Comparison of ENCODE assay signal across 14 cellular contexts in the genomic region with DNA sequence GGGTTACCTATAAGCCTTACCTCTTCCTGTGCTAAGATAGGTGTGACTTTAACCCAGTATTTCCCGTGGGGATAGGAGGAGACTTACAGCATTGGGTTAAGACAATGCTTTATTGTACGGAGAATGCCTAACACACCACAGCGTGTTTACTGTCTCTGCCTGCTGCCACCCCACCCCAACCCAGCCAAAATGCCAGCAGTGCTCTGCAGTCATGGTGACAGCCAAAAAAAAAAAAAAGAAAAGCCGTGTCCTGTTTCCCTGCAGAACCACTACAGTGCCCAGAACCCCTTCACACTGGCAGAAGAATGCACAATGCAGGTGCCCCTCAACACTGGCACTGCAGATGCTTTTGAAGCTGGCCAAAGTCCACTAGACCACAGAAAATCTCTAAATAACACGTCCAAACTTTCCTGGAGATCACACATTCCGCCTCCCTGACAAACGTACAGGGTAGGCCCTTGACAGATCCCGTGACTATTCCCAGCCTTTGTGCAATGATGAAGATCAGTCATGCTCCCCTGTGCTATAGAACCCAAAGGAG.
DNase-seq lines count a peak whose midpoint lies in the region; ATAC-seq and TF ChIP-seq lines count a peak whose summit lies in the region.
"Had no signal": no experiment of that assay in that cellular context is flagged by ENCODE, and none has a peak within 500 bp of the region (broad histone marks: within the 10 kb centered on the region; RNA-seq: fewer than 3 reads in every experiment).

No MANE protein-coding gene starts in this region.

- ATAC-seq in activated naive CD8-positive, alpha-beta T cell treated with anti-CD3 and anti-CD28 coated beads, Interleukin-2, amount 50 U/mL, for 24 hours: no peak
- peak; percentile 37 to 47 (median 44) for ATAC-seq in right lobe of liver
- no peak for ATAC-seq in GM21367 (IDR thresholded peaks at IDR 0.05; ENCODE audit: unreplicated experiment)
- no peak for ATAC-seq in GM21526 (IDR thresholded peaks at IDR 0.05; ENCODE audit: low FRiP score, unreplicated experiment)
- ATAC-seq in GM18858 (IDR thresholded peaks at IDR 0.05; ENCODE audit: unreplicated experiment): no peak

- H3K27me3 Mint-ChIP-seq in activated naive CD4-positive, alpha-beta T cell treated with anti-CD3 and anti-CD28 coated beads, Interleukin-2, amount 50 U/mL, for 24 hours: no peaks in the 10 kb centered on the region
- no peaks in the 10 kb centered on the region for H3K27me3 Mint-ChIP-seq in activated naive CD8-positive, alpha-beta T cell treated with anti-CD3 and anti-CD28 coated beads, Interleukin-2, amount 50 U/mL, for 24 hours
- H3K27me3 Mint-ChIP-seq: B cell had no signal

- peak overlapping the region; percentile 36 for H3K4me3 Mint-ChIP-seq in activated naive CD4-positive, alpha-beta T cell treated with anti-CD3 and anti-CD28 coated beads, Interleukin-2, amount 50 U/mL, for 24 hours
- H3K4me3 Mint-ChIP-seq in activated naive CD8-positive, alpha-beta T cell treated with anti-CD3 and anti-CD28 coated beads, Interleukin-2, amount 50 U/mL, for 24 hours: no peak overlapping the region
- H3K4me3 Mint-ChIP-seq: B cell had no signal

- intact Hi-C loops in right lobe of liver (cut with DNase I) (no loop called here), thyroid gland (cut with DNase I) (no loop called here)

- TF ChIP-seq POLR2A in right lobe of liver (IDR thresholded peaks at IDR 0.05) (no peak), thyroid gland (IDR thresholded peaks at IDR 0.05) (no peak)

- H3K4me1 Mint-ChIP-seq in activated naive CD4-positive, alpha-beta T cell treated with anti-CD3 and anti-CD28 coated beads, Interleukin-2, amount 50 U/mL, for 24 hours: peaks cover 80% of the 10 kb centered on the region
- peaks cover 50% of the 10 kb centered on the region for H3K4me1 Mint-ChIP-seq in activated naive CD8-positive, alpha-beta T cell treated with anti-CD3 and anti-CD28 coated beads, Interleukin-2, amount 50 U/mL, for 24 hours

- H3K36me3 ChIP-seq in right lobe of liver (peaks cover 2 to 35% (median 13%) of the 10 kb centered on the region in 4 donors), thyroid gland (peaks cover 0 to 6% of the 10 kb centered on the region in 2 donors)

- TF ChIP-seq CTCF in right lobe of liver (IDR thresholded peaks at IDR 0.05): no peak
- no peak for TF ChIP-seq CTCF in thyroid gland (IDR thresholded peaks at IDR 0.05)

- peaks cover 0 to 9% (median 0%) of the 10 kb centered on the region in 4 donors for H3K4me1 ChIP-seq in right lobe of liver
- H3K4me1 ChIP-seq in thyroid gland: peaks cover 0 to 3% of the 10 kb centered on the region in 2 donors

- no peaks in the 10 kb centered on the region for H3K9me3 Mint-ChIP-seq in activated naive CD4-positive, alpha-beta T cell treated with anti-CD3 and anti-CD28 coated beads, Interleukin-2, amount 50 U/mL, for 24 hours
- no peaks in the 10 kb centered on the region for H3K9me3 Mint-ChIP-seq in activated naive CD8-positive, alpha-beta T cell treated with anti-CD3 and anti-CD28 coated beads, Interleukin-2, amount 50 U/mL, for 24 hours

- no peak for DNase-seq in activated naive CD4-positive, alpha-beta T cell treated with Interleukin-2 at 50 U/mL for 16 hours
- DNase-seq in activated naive CD8-positive, alpha-beta T cell treated with anti-CD3 and anti-CD28 coated beads, Interleukin-2, amount 50 U/mL, for 24 hours: no peak
- DNase-seq in right lobe of liver (no peak), thyroid gland (peak; percentile 38 to 44)
- DNase-seq: cerebellar nuclear complex, NCI-H345, sigmoid colon had no signal

- H3K27me3 ChIP-seq in right lobe of liver (no peaks in the 10 kb centered on the region), thyroid gland (no peaks in the 10 kb centered on the region)
- H3K27me3 ChIP-seq: sigmoid colon had no signal

- H3K36me3 Mint-ChIP-seq in activated naive CD4-positive, alpha-beta T cell treated with anti-CD3 and anti-CD28 coated beads, Interleukin-2, amount 50 U/mL, for 24 hours: peaks cover 27% of the 10 kb centered on the region
- H3K36me3 Mint-ChIP-seq in activated naive CD8-positive, alpha-beta T cell treated with anti-CD3 and anti-CD28 coated beads, Interleukin-2, amount 50 U/mL, for 24 hours (ENCODE audit: low read depth): peaks cover 34% of the 10 kb centered on the region

- H3K4me3 ChIP-seq in right lobe of liver (no peak overlapping the region), thyroid gland (replicated peaks in 1 of 3) (no peak overlapping the region)
- H3K4me3 ChIP-seq: lung, sigmoid colon, SK-N-MC had no signal

- peak overlapping the region; percentile 91 for H3K27ac Mint-ChIP-seq in activated naive CD4-positive, alpha-beta T cell treated with anti-CD3 and anti-CD28 coated beads, Interleukin-2, amount 50 U/mL, for 24 hours
- peak overlapping the region; percentile 47 for H3K27ac Mint-ChIP-seq in activated naive CD8-positive, alpha-beta T cell treated with anti-CD3 and anti-CD28 coated beads, Interleukin-2, amount 50 U/mL, for 24 hours
- H3K27ac Mint-ChIP-seq: B cell had no signal

- H3K27ac ChIP-seq in right lobe of liver (no peak overlapping the region), thyroid gland (peak overlapping the region in 1 of 3 donors; percentile 11)
- H3K27ac ChIP-seq: SK-N-MC had no signal

- WGBS in right lobe of liver (ENCODE audit: insufficient coverage, low coverage, low lambda C conversion rate, missing lambda C conversion rate): 58% methylated on average over 8 of the region's 8 CpGs
- 47 to 52% methylated on average over 8 of the region's 8 CpGs for WGBS in thyroid gland, 2 donors

- no peaks in the 10 kb centered on the region for H3K9me3 ChIP-seq in right lobe of liver
- no peaks in the 10 kb centered on the region for H3K9me3 ChIP-seq in thyroid gland
- H3K9me3 ChIP-seq: sigmoid colon had no signal

Comparison
In these comparisons a context has a peak if more than half of its experiments do, and no peak if none do; other contexts are left out.
1. DNase-seq: peak in thyroid gland (2 of 2); none in activated naive CD4-positive, alpha-beta T cell treated with Interleukin-2 at 50 U/mL for 16 hours (single experiment), activated naive CD8-positive, alpha-beta T cell treated with anti-CD3 and anti-CD28 coated beads, Interleukin-2, amount 50 U/mL, for 24 hours (single experiment) and right lobe of liver (0 of 3).
2. ATAC-seq: peak in right lobe of liver (4 of 4); none in activated naive CD8-positive, alpha-beta T cell treated with anti-CD3 and anti-CD28 coated beads, Interleukin-2, amount 50 U/mL, for 24 hours (single experiment), GM21367 (single experiment), GM21526 (single experiment) and GM18858 (single experiment).